16 cellular contexts compared by ENCODE assay signal in genomic region chr4:23855912-23856605, GRCh38. TPM values are rescaled to one million over a fixed set of nuclear protein-coding genes. Genes with fewer than 3 reads are reported as not detected.
DNase-seq lines count a peak whose midpoint lies in the region; ATAC-seq and TF ChIP-seq lines count a peak whose summit lies in the region.
"Had no signal": no experiment of that assay in that cellular context is flagged by ENCODE, and none has a peak within 500 bp of the region (broad histone marks: within the 10 kb centered on the region; RNA-seq: fewer than 3 reads in every experiment).

No MANE protein-coding gene starts in this region.

- H3K4me3 Mint-ChIP-seq in T-cell, result no peak overlapping the region
- H3K4me3 Mint-ChIP-seq: activated CD8-positive, alpha-beta T cell treated with anti-CD3 and anti-CD28 coated beads for 36 hours; naive thymus-derived CD4-positive, alpha-beta T cell had no signal

- peaks cover 0 to 13% (median 6%) of the 10 kb centered on the region in 3 donors for H3K9me3 Mint-ChIP-seq in T-cell

- H3K4me3 ChIP-seq in epithelial cell of esophagus (ENCODE audit: low read length), result no peak overlapping the region
- H3K4me3 ChIP-seq: BLaER1 treated with 17β-estradiol and CSF1 and Interleukin-3, amounts not matched to agents 10 nM and 100 nM had no signal

- no peaks in the 10 kb centered on the region for H3K36me3 Mint-ChIP-seq in T-cell
- H3K36me3 Mint-ChIP-seq: naive thymus-derived CD4-positive, alpha-beta T cell had no signal

- no peak for TF ChIP-seq CTCF in epithelial cell of esophagus (IDR thresholded peaks at IDR 0.05; ENCODE audit: insufficient read depth, low read depth, low read length, missing control alignments)

- ATAC-seq in T-cell (replicated peaks in 1 of 4), result no peak
- ATAC-seq: activated CD8-positive, alpha-beta T cell treated with anti-CD3 and anti-CD28 coated beads for 36 hours; naive thymus-derived CD4-positive, alpha-beta T cell had no signal

- no peaks in the 10 kb centered on the region for H3K27me3 Mint-ChIP-seq in T-cell
- H3K27me3 Mint-ChIP-seq: activated CD8-positive, alpha-beta T cell treated with anti-CD3 and anti-CD28 coated beads for 36 hours had no signal

- DNase-seq in Daoy (ENCODE audit: low read depth) (peak; percentile 60), NCI-H460 (ENCODE audit: extremely low read depth, low read depth) (peak; percentile 26), epithelial cell of esophagus (ENCODE audit: low read depth) (peak; percentile 8), pons (ENCODE audit: low spot score) (peak; percentile 33), SIG-M5 (lab: John Stamatoyannopoulos, UW) (no peak), DMS79 treated with DMSO at 0.1 percent for 48 hours (lab: John Stamatoyannopoulos, UW) (no peak), T-cell (no peak)
- DNase-seq in stimulated activated naive CD4-positive, alpha-beta T cell treated with Interleukin-2 at 50 U/mL for 16 hours (lab: John Stamatoyannopoulos, UW), result no peak
- DNase-seq: activated CD8-positive, alpha-beta T cell treated with anti-CD3 and anti-CD28 coated beads for 36 hours; cortex of kidney; naive thymus-derived CD4-positive, alpha-beta T cell; NCI-H187; NCI-H446 treated with DMSO at 0.1 percent for 48 hours; SK-N-SH had no signal

- H3K4me1 Mint-ChIP-seq in T-cell, result no peaks in the 10 kb centered on the region
- H3K4me1 Mint-ChIP-seq: naive thymus-derived CD4-positive, alpha-beta T cell had no signal

- CTCF ChIA-PET in T-cell (lab: Charles Lee), result no interaction called here

- no peak overlapping the region for H3K27ac Mint-ChIP-seq in T-cell
- H3K27ac Mint-ChIP-seq: activated CD8-positive, alpha-beta T cell treated with anti-CD3 and anti-CD28 coated beads for 36 hours; naive thymus-derived CD4-positive, alpha-beta T cell; progenitor cell of endocrine pancreas had no signal

- POLR2A ChIA-PET in T-cell (lab: Charles Lee), result interaction anchor here in 1 of 2 donors (0.5 kb wide), 1 partner anchor 540 kb away, joined by 3 read pairs; no protein-coding TSS in a partner anchor

RNA-seq across cellular contexts. Expression of gene PPARGC1A, which starts 33.8 kb away (rescaled TPM):
- 0.17 and 0.27 TPM in 2 replicates for total RNA-seq in Daoy (2014; rRNA removed; shearing (Covaris generic))
- total RNA-seq in NCI-H460 (2014; rRNA removed; shearing (Covaris generic)), result 1.5 and 2.0 TPM in 2 replicates
- polyA plus RNA-seq in NCI-H460 (2014; cell fraction: nucleus; rRNA removed), result 0.56 and 0.74 TPM in 2 replicates
- not detected for total RNA-seq in T-cell
- total RNA-seq: activated CD8-positive, alpha-beta T cell treated with anti-CD3 and anti-CD28 coated beads for 36 hours; naive thymus-derived CD4-positive, alpha-beta T cell had no signal
- polyA plus RNA-seq: naive thymus-derived CD4-positive, alpha-beta T cell had no signal

Comparison
In these comparisons a context has a peak if more than half of its experiments do, and no peak if none do; other contexts are left out.
1. DNase-seq: peak in Daoy (single experiment), NCI-H460 (single experiment), epithelial cell of esophagus (single experiment) and pons (single experiment); none in stimulated activated naive CD4-positive, alpha-beta T cell treated with Interleukin-2 at 50 U/mL for 16 hours (single experiment), SIG-M5 (single experiment), DMS79 treated with DMSO at 0.1 percent for 48 hours (single experiment) and T-cell (0 of 34).